Comparison of ENCODE assay signal across 9 cellular contexts in genomic region chr4:176270669-176271068, GRCh38. TPM values are rescaled to one million over a fixed set of nuclear protein-coding genes. Genes with fewer than 3 reads are reported as not detected.
DNase-seq lines count a peak whose midpoint lies in the region; ATAC-seq, FAIRE-seq and TF ChIP-seq lines count a peak whose summit lies in the region.
"Had no signal": no experiment of that assay in that cellular context is flagged by ENCODE, and none has a peak within 500 bp of the region (broad histone marks: within the 10 kb centered on the region; RNA-seq: fewer than 3 reads in every experiment).

No MANE protein-coding gene starts in this region.

- H3K4me3 ChIP-seq in BE2C (ENCODE audit: low read depth, low read length), result no peak overlapping the region
- H3K4me3 ChIP-seq in WERI-Rb-1 (ENCODE audit: low read depth, low read length), result no peak overlapping the region
- H3K4me3 ChIP-seq in keratinocyte (ENCODE audit: control insufficient read depth in 2 of 3, extremely low read depth in 1 of 3, insufficient read depth in 2 of 3, low read depth in 1 of 3, low read length in 3 of 3), result peak overlapping the region in 2 of 3 experiments; percentile 29 to 50
- no peak overlapping the region for H3K4me3 ChIP-seq in pancreas

- peak overlapping the region; percentile 62 for H2AFZ ChIP-seq in keratinocyte (ENCODE audit: control insufficient read depth, low read length)

- H3K9me1 ChIP-seq in keratinocyte (ENCODE audit: control insufficient read depth, extremely low read depth, insufficient read depth, low read length), result no peaks in the 10 kb centered on the region

- H3K9me3 ChIP-seq in BE2C (no peaks in the 10 kb centered on the region), WERI-Rb-1 (ENCODE audit: severe bottlenecking) (no peaks in the 10 kb centered on the region), keratinocyte (ENCODE audit: control insufficient read depth, low read depth, low read length) (no peaks in the 10 kb centered on the region), pancreas (no peaks in the 10 kb centered on the region)

- no peaks in the 10 kb centered on the region for H3K79me2 ChIP-seq in keratinocyte (ENCODE audit: control insufficient read depth, insufficient read depth, low read length)

- peak; percentile 100 for FAIRE-seq in keratinocyte (lab: Jason Lieb, UNC)
- no peak for FAIRE-seq in pancreas (lab: Jason Lieb, UNC)
- FAIRE-seq: endometrium had no signal

- TF ChIP-seq CTCF in BE2C (IDR thresholded peaks at IDR 0.05; ENCODE audit: low read depth, low read length) (no peak), WERI-Rb-1 (IDR thresholded peaks at IDR 0.05; ENCODE audit: low read depth, low read length) (no peak), keratinocyte (optimal IDR thresholded peaks at IDR 0.05 in 1 of 3, IDR thresholded peaks at IDR 0.05 in 1 of 3, conservative IDR thresholded peaks at IDR 0.05 in 1 of 3; ENCODE audit: extremely low read depth in 1 of 3, insufficient read depth in 2 of 3, low read length in 3 of 3) (no peak), pancreas (IDR thresholded peaks at IDR 0.05) (no peak)

- H3K27me3 ChIP-seq in BE2C (no peaks in the 10 kb centered on the region), WERI-Rb-1 (ENCODE audit: insufficient read depth, low read depth, severe bottlenecking) (no peaks in the 10 kb centered on the region), keratinocyte (ENCODE audit: control insufficient read depth, extremely low read depth, insufficient read depth, low read length) (no peaks in the 10 kb centered on the region), pancreas (no peaks in the 10 kb centered on the region)

- H3K27ac ChIP-seq in WERI-Rb-1 (no peak overlapping the region), keratinocyte (ENCODE audit: control insufficient read depth, insufficient read depth, low read length) (peak overlapping the region; percentile 76), pancreas (no peak overlapping the region)

- peak overlapping the region; percentile 36 for H3K9ac ChIP-seq in keratinocyte (ENCODE audit: control insufficient read depth, extremely low read depth, insufficient read depth, low read length)

- 61 to 77% methylated on average over 5 of the region's 5 CpGs for WGBS in pancreas, 2 donors

- no peaks in the 10 kb centered on the region for H4K20me1 ChIP-seq in keratinocyte (ENCODE audit: control insufficient read depth, extremely low read depth, insufficient read depth, low read length)

- H3K36me3 ChIP-seq in BE2C, result no peaks in the 10 kb centered on the region
- no peaks in the 10 kb centered on the region for H3K36me3 ChIP-seq in WERI-Rb-1
- H3K36me3 ChIP-seq in keratinocyte (ENCODE audit: control insufficient read depth in 2 of 2, extremely low read depth in 1 of 2, insufficient read depth in 2 of 2, low read length in 2 of 2), result no peaks in the 10 kb centered on the region
- no peaks in the 10 kb centered on the region for H3K36me3 ChIP-seq in pancreas

- peak overlapping the region; percentile 75 for H3K4me2 ChIP-seq in keratinocyte (ENCODE audit: control insufficient read depth, extremely low read depth, insufficient read depth, low read depth, low read length)

- dilution Hi-C loops in keratinocyte (cut with MboI; ENCODE audit: extremely low pct_ligation_motif_present, low sequenced_read_pairs), result no loop called here

- DNase-seq in BE2C, result peak; percentile 13
- DNase-seq in HK-2 (ENCODE audit: unreplicated experiment), result peak; percentile 85
- peak; percentile 38 for DNase-seq in WERI-Rb-1
- peak; percentile 81 for DNase-seq in keratinocyte (ENCODE audit: low read depth, low spot score)
- DNase-seq in pancreas, result no peak

- no peak for ATAC-seq in pancreas
- no peak for ATAC-seq in GM18502 (IDR thresholded peaks at IDR 0.05; ENCODE audit: poor library complexity, unreplicated experiment)
- ATAC-seq in HG03108 (IDR thresholded peaks at IDR 0.05; ENCODE audit: unreplicated experiment), result no peak
- ATAC-seq in HG02938 (IDR thresholded peaks at IDR 0.05; ENCODE audit: unreplicated experiment), result no peak

- intact Hi-C loops in pancreas (cut with DNase I), result no loop called here

- H3K4me1 ChIP-seq in BE2C, result no peaks in the 10 kb centered on the region; the same call in 1 of the 2 replicates
- H3K4me1 ChIP-seq in keratinocyte (ENCODE audit: control insufficient read depth, extremely low read depth, insufficient read depth, low read length), result peaks cover 28% of the 10 kb centered on the region
- no peaks in the 10 kb centered on the region for H3K4me1 ChIP-seq in pancreas

RNA-seq across cellular contexts. Expression of gene ASB5, which starts 1.6 kb away (rescaled TPM):
- polyA plus RNA-seq in BE2C (2012; ENCODE audit: insufficient read depth, insufficient read length, low read depth), result not detected
- polyA plus RNA-seq in keratinocyte, result 0.01 to 0.06 TPM in 2 of 3 replicates, not detected in the other
- polyA plus RNA-seq in keratinocyte (2011; ENCODE audit: low read depth), result not detected
- polyA plus RNA-seq in keratinocyte (2011; cell fraction: cytosol; rRNA removed), result 0.05 TPM in 1 of 2 replicates, not detected in the other
- not detected in 2 replicates for polyA plus RNA-seq in keratinocyte (2011; cell fraction: nucleus; rRNA removed)
- 0.15 TPM in 1 of 2 replicates, not detected in the other for polyA plus RNA-seq in keratinocyte (2012; ENCODE audit: low replicate concordance)
- not detected in 3 replicates for polyA minus RNA-seq in keratinocyte
- not detected for polyA minus RNA-seq in keratinocyte (2011; cell fraction: cytosol; rRNA and poly(A)+ RNA removed)
- not detected in 2 replicates for polyA minus RNA-seq in keratinocyte (2011; cell fraction: nucleus; rRNA and poly(A)+ RNA removed)
- total RNA-seq in pancreas, result not detected
- polyA plus RNA-seq in pancreas, result under 1 TPM; 0.08 to 0.38 TPM

RNA-seq across cellular contexts. Expression of gene SPCS3, which starts 49.1 kb away (rescaled TPM):
- 44.6 TPM for polyA plus RNA-seq in BE2C (2012; ENCODE audit: insufficient read depth, insufficient read length, low read depth)
- polyA plus RNA-seq in keratinocyte (32.6 to 59.3 TPM (median 39.8 TPM) in 3 replicates), pancreas (10 to 100 TPM; 24.2 to 31.3 TPM)
- polyA plus RNA-seq in keratinocyte (2011; ENCODE audit: low read depth), result 43.0 TPM
- 21.8 and 37.9 TPM in 2 replicates for polyA plus RNA-seq in keratinocyte (2011; cell fraction: cytosol; rRNA removed)
- polyA plus RNA-seq in keratinocyte (2011; cell fraction: nucleus; rRNA removed), result 41.3 and 53.2 TPM in 2 replicates
- 51.2 and 82.7 TPM in 2 replicates for polyA plus RNA-seq in keratinocyte (2012; ENCODE audit: low replicate concordance)
- polyA minus RNA-seq in keratinocyte, result 10.6 to 34.3 TPM (median 18.9 TPM) in 3 replicates
- polyA minus RNA-seq in keratinocyte (2011; cell fraction: cytosol; rRNA and poly(A)+ RNA removed), result 93.6 TPM
- 49.7 and 59.7 TPM in 2 replicates for polyA minus RNA-seq in keratinocyte (2011; cell fraction: nucleus; rRNA and poly(A)+ RNA removed)
- 100 to 1,000 TPM in 5 of 6 donors, 10 to 100 TPM in 1; 97.9 to 166 (median 144) TPM for total RNA-seq in pancreas

Comparison
In these comparisons a context has a peak if more than half of its experiments do, and no peak if none do; other contexts are left out.
1. DNase-seq: peak in BE2C (single experiment), HK-2 (single experiment), WERI-Rb-1 (single experiment) and keratinocyte (single experiment); none in pancreas (0 of 6).
2. H3K4me3 ChIP-seq: peak in keratinocyte (2 of 3); none in BE2C (single experiment), WERI-Rb-1 (single experiment) and pancreas (0 of 4).